In genomic region chr2:136104977-136105376, GRCh38 we compare ENCODE assay signal across 14 cellular contexts.
"Had no signal": no experiment of that assay in that cellular context is flagged by ENCODE, and none has a peak within 500 bp of the region (broad histone marks: within the 10 kb centered on the region; RNA-seq: fewer than 3 reads in every experiment).

No MANE protein-coding gene starts in this region.

- H3K9me3 Mint-ChIP-seq: activated T-cell treated with anti-CD3 and anti-CD28 coated beads, Interleukin-2, amount 50 U/mL, for 24 hours; dendritic cell treated with granulocyte-macrophage colony-stimulating factor and Interleukin-4, amounts not matched to agents 40 ng/mL and 50 ng/mL, for 4 days; endodermal cell had no signal

- H3K4me1 ChIP-seq: right atrium auricular region had no signal

- H3K4me1 Mint-ChIP-seq: endodermal cell had no signal

- H3K36me3 ChIP-seq: right atrium auricular region had no signal

- H3K27ac Mint-ChIP-seq: activated naive CD8-positive, alpha-beta T cell; activated T-cell treated with anti-CD3 and anti-CD28 coated beads, Interleukin-2, amount 50 U/mL, for 24 hours; brain; dendritic cell treated with granulocyte-macrophage colony-stimulating factor and Interleukin-4, amounts not matched to agents 40 ng/mL and 50 ng/mL, for 4 days; endodermal cell; naive thymus-derived CD8-positive, alpha-beta T cell had no signal

- H2AFZ ChIP-seq: hepatocyte had no signal

- H3K27me3 ChIP-seq: hepatocyte, right atrium auricular region had no signal

- DNase-seq: activated effector memory CD4-positive, alpha-beta T cell treated with anti-CD3 and anti-CD28 coated beads, Interleukin-2, amount 50 U/mL, for 16 hours; activated T-cell treated with anti-CD3 and anti-CD28 coated beads, Interleukin-2, amount 50 U/mL, for 24 hours; amygdala; endodermal cell; erythroblast; kidney glomerular epithelial cell; naive thymus-derived CD8-positive, alpha-beta T cell had no signal

- H3K36me3 Mint-ChIP-seq: brain had no signal

- H3K27me3 Mint-ChIP-seq: activated naive CD8-positive, alpha-beta T cell; activated T-cell treated with anti-CD3 and anti-CD28 coated beads, Interleukin-2, amount 50 U/mL, for 24 hours; dendritic cell treated with granulocyte-macrophage colony-stimulating factor and Interleukin-4, amounts not matched to agents 40 ng/mL and 50 ng/mL, for 4 days; naive thymus-derived CD8-positive, alpha-beta T cell had no signal

- H3K9me3 ChIP-seq: right atrium auricular region had no signal

- H3K4me2 ChIP-seq: hepatocyte had no signal

- ATAC-seq: naive thymus-derived CD8-positive, alpha-beta T cell had no signal

- H3K4me3 ChIP-seq: hepatocyte, lung, right atrium auricular region, skin epidermis had no signal

- H3K4me3 Mint-ChIP-seq: activated naive CD8-positive, alpha-beta T cell; activated T-cell treated with anti-CD3 and anti-CD28 coated beads, Interleukin-2, amount 50 U/mL, for 24 hours; brain; dendritic cell treated with granulocyte-macrophage colony-stimulating factor and Interleukin-4, amounts not matched to agents 40 ng/mL and 50 ng/mL, for 4 days; endodermal cell; naive thymus-derived CD8-positive, alpha-beta T cell had no signal

- H3K27ac ChIP-seq: hepatocyte, right atrium auricular region, skin epidermis had no signal

- H3K79me2 ChIP-seq: hepatocyte had no signal
